In the genomic region with DNA sequence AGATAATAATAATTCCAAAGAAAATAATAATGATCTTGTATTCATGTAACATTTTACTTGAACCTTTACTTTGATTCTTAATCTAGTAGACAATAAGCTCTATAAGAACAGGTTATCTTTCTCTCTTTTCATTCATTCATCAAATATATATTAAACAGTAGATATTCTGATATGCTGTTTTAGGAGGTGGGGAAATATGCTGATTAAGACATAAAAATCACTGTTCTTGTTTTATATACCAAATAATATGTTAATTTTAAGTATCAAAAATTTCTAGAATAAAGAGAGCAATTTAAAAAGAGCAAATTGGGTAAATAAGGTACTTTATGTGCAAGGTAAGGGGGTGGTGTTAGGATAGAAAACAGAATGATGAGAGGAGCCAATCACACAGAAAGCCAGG, we compare ENCODE assay signal across 36 cellular contexts.
"Had no signal": no experiment of that assay in that cellular context is flagged by ENCODE, and none has a peak within 500 bp of the region (broad histone marks: within the 10 kb centered on the region; RNA-seq: fewer than 3 reads in every experiment).

No MANE protein-coding gene starts in this region.

- H3K4me3 Mint-ChIP-seq: activated B cell treated with CpG ODN at 0.5 μM for 24 hours; activated CD4-positive, alpha-beta memory T cell treated with anti-CD3 and anti-CD28 coated beads for 36 hours; activated CD4-positive, alpha-beta T cell treated with anti-CD3 and anti-CD28 coated beads, Interleukin-2, amount 10 ng/mL, durations not matched to agents 24 days and 14 days; activated CD8-positive, alpha-beta T cell treated with anti-CD3 and anti-CD28 coated beads for 36 hours; activated naive CD4-positive, alpha-beta T cell treated with anti-CD3 and anti-CD28 coated beads, Interleukin-2, amount 10 ng/mL, durations not matched to agents 7 days and 5 days; activated naive CD4-positive, alpha-beta T cell treated with anti-CD3 and anti-CD28 coated beads, Interleukin-2, amount 50 U/mL, for 24 hours; activated naive CD8-positive, alpha-beta T cell; activated naive CD8-positive, alpha-beta T cell treated with anti-CD3 and anti-CD28 coated beads, Interleukin-2, amount 10 ng/mL, durations not matched to agents 7 days and 5 days; activated naive CD8-positive, alpha-beta T cell treated with anti-CD3 and anti-CD28 coated beads, Interleukin-2, amount 50 U/mL, for 24 hours; activated T-cell treated with anti-CD3 and anti-CD28 coated beads, Interleukin-2, amount 50 U/mL, for 24 hours; brain; central memory CD8-positive, alpha-beta T cell; T-helper 1 cell treated with Interleukin-12 subunit alpha and Interleukin-12 subunit beta and Interleukin-4 antibody, amounts not matched to agents 30 μg/mL and 1 μg/mL, for 36 hours; T-helper 2 cell treated with Interferon-gamma antibody and Interleukin-4, amounts not matched to agents 5 μg/mL and 100 μg/mL, for 36 hours had no signal

- H3K36me3 ChIP-seq: ascending aorta, cardiac muscle cell had no signal

- H3K4me1 ChIP-seq: ascending aorta had no signal

- H3K4me1 Mint-ChIP-seq: activated B cell treated with CpG ODN at 0.5 μM for 24 hours; activated CD4-positive, alpha-beta T cell treated with anti-CD3 and anti-CD28 coated beads, Interleukin-2, amount 10 ng/mL, durations not matched to agents 24 days and 14 days; activated naive CD4-positive, alpha-beta T cell treated with anti-CD3 and anti-CD28 coated beads, Interleukin-2, amount 10 ng/mL, durations not matched to agents 7 days and 5 days; activated naive CD4-positive, alpha-beta T cell treated with anti-CD3 and anti-CD28 coated beads, Interleukin-2, amount 50 U/mL, for 24 hours; activated naive CD8-positive, alpha-beta T cell treated with anti-CD3 and anti-CD28 coated beads, Interleukin-2, amount 10 ng/mL, durations not matched to agents 7 days and 5 days; activated naive CD8-positive, alpha-beta T cell treated with anti-CD3 and anti-CD28 coated beads, Interleukin-2, amount 50 U/mL, for 24 hours; brain; central memory CD8-positive, alpha-beta T cell had no signal

- H3K27ac Mint-ChIP-seq: activated B cell treated with CpG ODN at 0.5 μM for 24 hours; activated CD4-positive, alpha-beta memory T cell treated with anti-CD3 and anti-CD28 coated beads for 36 hours; activated CD4-positive, alpha-beta T cell treated with anti-CD3 and anti-CD28 coated beads, Interleukin-2, amount 10 ng/mL, durations not matched to agents 24 days and 14 days; activated CD8-positive, alpha-beta T cell treated with anti-CD3 and anti-CD28 coated beads for 36 hours; activated naive CD4-positive, alpha-beta T cell treated with anti-CD3 and anti-CD28 coated beads, Interleukin-2, amount 10 ng/mL, durations not matched to agents 7 days and 5 days; activated naive CD4-positive, alpha-beta T cell treated with anti-CD3 and anti-CD28 coated beads, Interleukin-2, amount 50 U/mL, for 24 hours; activated naive CD8-positive, alpha-beta T cell; activated naive CD8-positive, alpha-beta T cell treated with anti-CD3 and anti-CD28 coated beads, Interleukin-2, amount 10 ng/mL, durations not matched to agents 7 days and 5 days; activated naive CD8-positive, alpha-beta T cell treated with anti-CD3 and anti-CD28 coated beads, Interleukin-2, amount 50 U/mL, for 24 hours; activated T-cell treated with anti-CD3 and anti-CD28 coated beads, Interleukin-2, amount 50 U/mL, for 24 hours; activated T-helper 2 cell treated with anti-CD3 and anti-CD28 coated beads, Interferon-gamma antibody, Interleukin-2, Interleukin-4, amounts not matched to agents 10 μg/mL and 5 μg/mL and 100 μg/mL, durations not matched to agents 14 hours and 24 hours and 36 hours; brain; T-helper 1 cell treated with Interleukin-12 subunit alpha and Interleukin-12 subunit beta and Interleukin-4 antibody, amounts not matched to agents 30 μg/mL and 1 μg/mL, for 36 hours; T-helper 2 cell treated with Interferon-gamma antibody and Interleukin-4, amounts not matched to agents 5 μg/mL and 100 μg/mL, for 36 hours had no signal

- H3K27ac ChIP-seq: ascending aorta, cardiac muscle cell, VCaP had no signal

- H3K36me3 Mint-ChIP-seq: activated CD4-positive, alpha-beta memory T cell treated with anti-CD3 and anti-CD28 coated beads for 36 hours; activated naive CD4-positive, alpha-beta T cell treated with anti-CD3 and anti-CD28 coated beads, Interleukin-2, amount 10 ng/mL, durations not matched to agents 7 days and 5 days; activated naive CD4-positive, alpha-beta T cell treated with anti-CD3 and anti-CD28 coated beads, Interleukin-2, amount 50 U/mL, for 24 hours; activated naive CD8-positive, alpha-beta T cell; activated naive CD8-positive, alpha-beta T cell treated with anti-CD3 and anti-CD28 coated beads, Interleukin-2, amount 10 ng/mL, durations not matched to agents 7 days and 5 days; brain had no signal

- H3K27me3 Mint-ChIP-seq: activated B cell treated with CpG ODN at 0.5 μM for 24 hours; activated CD4-positive, alpha-beta memory T cell treated with anti-CD3 and anti-CD28 coated beads for 36 hours; activated CD4-positive, alpha-beta T cell treated with anti-CD3 and anti-CD28 coated beads, Interleukin-2, amount 10 ng/mL, durations not matched to agents 24 days and 14 days; activated CD8-positive, alpha-beta T cell treated with anti-CD3 and anti-CD28 coated beads for 36 hours; activated naive CD4-positive, alpha-beta T cell treated with anti-CD3 and anti-CD28 coated beads, Interleukin-2, amount 10 ng/mL, durations not matched to agents 7 days and 5 days; activated naive CD4-positive, alpha-beta T cell treated with anti-CD3 and anti-CD28 coated beads, Interleukin-2, amount 50 U/mL, for 24 hours; activated naive CD8-positive, alpha-beta T cell; activated naive CD8-positive, alpha-beta T cell treated with anti-CD3 and anti-CD28 coated beads, Interleukin-2, amount 10 ng/mL, durations not matched to agents 7 days and 5 days; activated naive CD8-positive, alpha-beta T cell treated with anti-CD3 and anti-CD28 coated beads, Interleukin-2, amount 50 U/mL, for 24 hours; activated T-cell treated with anti-CD3 and anti-CD28 coated beads, Interleukin-2, amount 50 U/mL, for 24 hours; central memory CD8-positive, alpha-beta T cell had no signal

- H3K4me3 ChIP-seq: ascending aorta, cardiac muscle cell had no signal

- H3K27me3 ChIP-seq: ascending aorta, cardiac muscle cell had no signal

- DNase-seq: activated B cell treated with CpG ODN at 0.5 μM for 24 hours; activated CD4-positive, alpha-beta memory T cell treated with anti-CD3 and anti-CD28 coated beads for 36 hours; activated CD4-positive, alpha-beta T cell treated with anti-CD3 and anti-CD28 coated beads for 4 hours; activated CD4-positive, alpha-beta T cell treated with anti-CD3 and anti-CD28 coated beads, Interleukin-2, amount 10 ng/mL, durations not matched to agents 24 days and 14 days; activated CD4-positive, alpha-beta T cell treated with anti-CD3 and anti-CD28 coated beads, Interleukin-2, amount 50 U/mL, for 1 hour; activated CD4-positive, alpha-beta T cell treated with anti-CD3 and anti-CD28 coated beads, Interleukin-2, amount 50 U/mL, for 4 hours; activated CD4-positive, CD25-positive, alpha-beta regulatory T cell treated with anti-CD3 and anti-CD28 coated beads, Interleukin-2, amount 50 U/mL, for 72 hours; activated CD8-positive, alpha-beta memory T cell treated with anti-CD3 and anti-CD28 coated beads, Interleukin-2, amount 50 U/mL, for 48 hours; activated CD8-positive, alpha-beta T cell treated with anti-CD3 and anti-CD28 coated beads for 36 hours; activated effector memory CD4-positive, alpha-beta T cell treated with Interleukin-2 at 50 U/mL for 16 hours; activated gamma-delta T cell; activated naive CD4-positive, alpha-beta T cell treated with anti-CD3 and anti-CD28 coated beads, Interleukin-2, amount 10 ng/mL, durations not matched to agents 7 days and 5 days; activated naive CD4-positive, alpha-beta T cell treated with Interleukin-2 at 50 U/mL for 16 hours; activated naive CD8-positive, alpha-beta T cell treated with anti-CD3 and anti-CD28 coated beads, Interleukin-2, amount 10 ng/mL, durations not matched to agents 7 days and 5 days; activated naive CD8-positive, alpha-beta T cell treated with anti-CD3 and anti-CD28 coated beads, Interleukin-2, amount 50 U/mL, for 24 hours; activated T-cell treated with anti-CD3 and anti-CD28 coated beads, Interleukin-2, amount 50 U/mL, for 24 hours; activated T-cell treated with anti-CD3 and anti-CD28 coated beads, Interleukin-2, amount 50 U/mL, for 48 hours; amygdala; anterior cingulate cortex; caudate nucleus; cerebellar nuclear complex; T-helper 1 cell; T-helper 2 cell; T-helper 9 cell had no signal

- ATAC-seq: activated CD8-positive, alpha-beta T cell treated with anti-CD3 and anti-CD28 coated beads for 36 hours; activated naive CD8-positive, alpha-beta T cell treated with anti-CD3 and anti-CD28 coated beads, Interleukin-2, amount 50 U/mL, for 24 hours had no signal

- FAIRE-seq: bronchial epithelial cell, TTC549 had no signal

- H3K9me3 Mint-ChIP-seq: activated CD4-positive, alpha-beta T cell treated with anti-CD3 and anti-CD28 coated beads, Interleukin-2, amount 10 ng/mL, durations not matched to agents 24 days and 14 days; activated naive CD4-positive, alpha-beta T cell treated with anti-CD3 and anti-CD28 coated beads, Interleukin-2, amount 10 ng/mL, durations not matched to agents 7 days and 5 days; activated naive CD4-positive, alpha-beta T cell treated with anti-CD3 and anti-CD28 coated beads, Interleukin-2, amount 50 U/mL, for 24 hours; activated T-helper 2 cell treated with anti-CD3 and anti-CD28 coated beads, Interferon-gamma antibody, Interleukin-2, Interleukin-4, amounts not matched to agents 10 μg/mL and 5 μg/mL and 100 μg/mL, durations not matched to agents 14 hours and 24 hours and 36 hours; T-helper 2 cell treated with Interferon-gamma antibody and Interleukin-4, amounts not matched to agents 5 μg/mL and 100 μg/mL, for 36 hours had no signal
